2 cellular contexts compared by ENCODE assay signal in the genomic region with DNA sequence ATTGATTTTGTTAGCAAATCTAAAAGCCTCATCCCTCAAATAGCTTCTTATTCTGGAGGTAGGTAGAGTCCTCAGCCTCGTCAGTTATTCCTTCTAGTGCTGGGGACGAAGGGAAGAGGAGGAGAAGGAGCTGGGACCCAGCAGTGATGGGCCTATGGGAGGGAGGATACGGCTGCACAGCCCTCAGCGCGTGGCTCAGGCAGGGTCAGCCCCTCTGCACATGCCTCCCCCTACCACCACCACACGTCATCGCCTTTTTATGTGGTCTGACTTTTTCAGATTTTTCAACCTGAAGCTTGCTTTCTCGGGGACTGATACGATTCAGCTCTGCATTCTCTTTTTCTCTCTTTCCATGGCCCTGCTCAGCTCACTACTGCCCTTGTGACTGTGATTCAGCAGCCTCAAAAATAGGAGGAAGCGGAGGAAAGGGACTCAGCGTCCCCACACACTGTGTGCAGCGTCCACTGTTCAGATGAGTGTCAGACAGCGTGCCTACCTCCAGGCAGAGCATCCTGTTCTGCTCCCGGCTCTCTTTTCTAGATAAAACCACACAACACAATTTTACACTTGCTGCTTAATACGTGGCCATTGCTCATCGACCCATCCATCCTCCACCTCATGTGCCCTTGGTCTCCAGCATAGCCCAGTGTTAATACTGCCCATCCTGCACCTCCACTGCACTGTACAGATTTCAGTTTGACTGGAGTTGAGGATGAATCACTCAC.
TF ChIP-seq lines count a peak whose summit lies in the region.

No MANE protein-coding gene starts in this region.

TF ChIP-seq in SK-N-SH treated with all-trans-retinoic acid at 6 μM for 48 hours, 23 proteins besides CTCF, POLR2A, EP300 and RAD21 (continued from another document):
- TF ChIP-seq ZNF565 (CRISPR knock-in tag; conservative IDR thresholded peaks at IDR 0.05; ENCODE audit: low read depth) (no peak), ISL1 (CRISPR knock-in tag; IDR thresholded peaks at IDR 0.05) (no peak), RARB (CRISPR knock-in tag; IDR thresholded peaks at IDR 0.05) (no peak), OSR1 (CRISPR knock-in tag; IDR thresholded peaks at IDR 0.05) (no peak), ZC3H10 (CRISPR knock-in tag; IDR thresholded peaks at IDR 0.05) (no peak), ESRRG (CRISPR knock-in tag; IDR thresholded peaks at IDR 0.05) (no peak), ZNF8 (CRISPR knock-in tag; IDR thresholded peaks at IDR 0.05) (no peak)
- TF ChIP-seq, protein P1, sequence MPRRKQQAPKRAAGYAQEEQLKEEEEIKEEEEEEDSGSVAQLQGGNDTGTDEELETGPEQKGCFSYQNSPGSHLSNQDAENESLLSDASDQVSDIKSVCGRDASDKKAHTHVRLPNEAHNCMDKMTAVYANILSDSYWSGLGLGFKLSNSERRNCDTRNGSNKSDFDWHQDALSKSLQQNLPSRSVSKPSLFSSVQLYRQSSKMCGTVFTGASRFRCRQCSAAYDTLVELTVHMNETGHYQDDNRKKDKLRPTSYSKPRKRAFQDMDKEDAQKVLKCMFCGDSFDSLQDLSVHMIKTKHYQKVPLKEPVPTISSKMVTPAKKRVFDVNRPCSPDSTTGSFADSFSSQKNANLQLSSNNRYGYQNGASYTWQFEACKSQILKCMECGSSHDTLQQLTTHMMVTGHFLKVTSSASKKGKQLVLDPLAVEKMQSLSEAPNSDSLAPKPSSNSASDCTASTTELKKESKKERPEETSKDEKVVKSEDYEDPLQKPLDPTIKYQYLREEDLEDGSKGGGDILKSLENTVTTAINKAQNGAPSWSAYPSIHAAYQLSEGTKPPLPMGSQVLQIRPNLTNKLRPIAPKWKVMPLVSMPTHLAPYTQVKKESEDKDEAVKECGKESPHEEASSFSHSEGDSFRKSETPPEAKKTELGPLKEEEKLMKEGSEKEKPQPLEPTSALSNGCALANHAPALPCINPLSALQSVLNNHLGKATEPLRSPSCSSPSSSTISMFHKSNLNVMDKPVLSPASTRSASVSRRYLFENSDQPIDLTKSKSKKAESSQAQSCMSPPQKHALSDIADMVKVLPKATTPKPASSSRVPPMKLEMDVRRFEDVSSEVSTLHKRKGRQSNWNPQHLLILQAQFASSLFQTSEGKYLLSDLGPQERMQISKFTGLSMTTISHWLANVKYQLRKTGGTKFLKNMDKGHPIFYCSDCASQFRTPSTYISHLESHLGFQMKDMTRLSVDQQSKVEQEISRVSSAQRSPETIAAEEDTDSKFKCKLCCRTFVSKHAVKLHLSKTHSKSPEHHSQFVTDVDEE (CRISPR knock-in tag; IDR thresholded peaks at IDR 0.05): no peak

TF ChIP-seq in SK-N-SH, 30 proteins besides CTCF, POLR2A, EP300 and RAD21 (continued from another document):
- TF ChIP-seq RXRA (IDR thresholded peaks at IDR 0.05; ENCODE audit: borderline replicate concordance, low read depth) (no peak), TCF12 (IDR thresholded peaks at IDR 0.05) (no peak), TEAD4 (IDR thresholded peaks at IDR 0.05; ENCODE audit: borderline replicate concordance, insufficient read depth) (no peak), GABPA (IDR thresholded peaks at IDR 0.05; ENCODE audit: low read depth) (no peak), FOXJ3 (CRISPR knock-in tag; IDR thresholded peaks at IDR 0.05) (no peak), NFIC (IDR thresholded peaks at IDR 0.05; ENCODE audit: borderline replicate concordance) (no peak), YY1 (IDR thresholded peaks at IDR 0.05; ENCODE audit: low read depth) (no peak), IRF3 (IDR thresholded peaks at IDR 0.05; ENCODE audit: low read depth, low read length) (no peak), MEF2A (IDR thresholded peaks at IDR 0.05; ENCODE audit: borderline replicate concordance, low read depth) (no peak), ELF1 (IDR thresholded peaks at IDR 0.05) (no peak), PBX3 (IDR thresholded peaks at IDR 0.05) (no peak), REST (IDR thresholded peaks at IDR 0.05; ENCODE audit: low read depth, low read length) (no peak)
